Comparison of ENCODE assay signal across 26 cellular contexts in the genomic region with DNA sequence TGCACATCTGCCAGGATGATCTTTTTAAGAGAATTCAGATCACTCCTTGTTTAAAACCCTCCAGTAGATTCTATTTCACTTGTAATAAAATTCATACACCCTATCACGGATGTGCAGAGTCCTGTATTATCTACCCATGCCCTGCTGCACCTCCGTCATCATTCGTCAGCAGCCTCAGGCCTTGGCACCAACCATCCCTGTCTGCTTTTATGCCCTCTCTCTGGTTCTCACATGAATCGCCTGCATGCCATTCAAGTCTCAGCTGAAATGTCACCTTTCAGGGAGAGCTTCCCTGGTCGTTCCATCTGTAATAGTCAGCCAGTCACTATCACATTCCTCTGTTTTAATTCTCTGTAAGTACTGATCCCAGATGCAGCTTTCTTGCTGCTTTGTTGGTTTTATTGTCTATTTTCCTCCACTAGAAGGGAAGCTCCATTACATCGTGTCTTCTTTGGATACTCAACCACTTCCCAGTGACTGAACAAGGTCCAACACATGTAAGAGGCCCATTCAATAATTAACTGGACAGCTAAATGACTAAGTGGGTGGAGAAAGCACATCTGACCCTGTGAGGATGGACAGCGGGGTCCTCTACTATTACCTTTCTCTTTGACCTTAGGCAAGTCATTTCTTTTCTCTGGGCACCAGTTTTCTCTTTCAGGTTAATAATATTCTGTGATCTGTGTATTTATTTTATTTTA.
DNase-seq lines count a peak whose midpoint lies in the region; ATAC-seq and TF ChIP-seq lines count a peak whose summit lies in the region.
"Had no signal": no experiment of that assay in that cellular context is flagged by ENCODE, and none has a peak within 500 bp of the region (broad histone marks: within the 10 kb centered on the region; RNA-seq: fewer than 3 reads in every experiment).

No MANE protein-coding gene starts in this region.

- no peaks in the 10 kb centered on the region for H3K9me3 Mint-ChIP-seq in nephron progenitor cell
- H3K9me3 Mint-ChIP-seq: activated T-helper 2 cell treated with anti-CD3 and anti-CD28 coated beads, Interferon-gamma antibody, Interleukin-2, Interleukin-4, amounts not matched to agents 10 μg/mL and 5 μg/mL and 100 μg/mL, durations not matched to agents 14 hours and 24 hours and 36 hours; CD4-positive, CD25-positive, alpha-beta regulatory T cell; HFFc6; naive thymus-derived CD8-positive, alpha-beta T cell; stimulated activated naive CD8-positive, alpha-beta T cell treated with anti-CD3 and anti-CD28 coated beads, Interleukin-15, amount 100 ng/mL, for 72 hours; WTC11 had no signal

- no peak for ATAC-seq in GM21717 (IDR thresholded peaks at IDR 0.05; ENCODE audit: unreplicated experiment)

- H3K27ac ChIP-seq in epithelial cell of prostate = peak overlapping the region; percentile 36
- H3K27ac ChIP-seq: tibial artery had no signal

- H3K27ac Mint-ChIP-seq in nephron progenitor cell = no peak overlapping the region
- H3K27ac Mint-ChIP-seq: activated naive CD8-positive, alpha-beta T cell; activated T-helper 2 cell treated with anti-CD3 and anti-CD28 coated beads, Interferon-gamma antibody, Interleukin-2, Interleukin-4, amounts not matched to agents 10 μg/mL and 5 μg/mL and 100 μg/mL, durations not matched to agents 14 hours and 24 hours and 36 hours; HFFc6; stimulated activated naive CD8-positive, alpha-beta T cell treated with anti-CD3 and anti-CD28 coated beads, Interleukin-15, amount 100 ng/mL, for 72 hours; WTC11 had no signal

- peak; percentile 1 for DNase-seq in ELR (ENCODE audit: low read depth)
- peak; percentile 28 for DNase-seq in NCI-H524 treated with DMSO at 0.1 percent for 48 hours (lab: John Stamatoyannopoulos, UW)
- peak; percentile 20 for DNase-seq in epithelial cell of prostate (ENCODE audit: low read depth, low spot score)
- DNase-seq in nephron progenitor cell = no peak
- DNase-seq in NCI-H2227 treated with DMSO at 0.1 percent for 48 hours (lab: John Stamatoyannopoulos, UW) = no peak
- DNase-seq in COLO829 (ENCODE audit: low spot score) = no peak
- DNase-seq: activated CD4-positive, alpha-beta T cell treated with anti-CD3 and anti-CD28 coated beads, Interleukin-2, amount 50 U/mL, for 4 hours; activated CD8-positive, alpha-beta memory T cell treated with anti-CD3 and anti-CD28 coated beads, Interleukin-2, amount 50 U/mL, for 4 hours; aorta; CD4-positive, CD25-positive, alpha-beta regulatory T cell; central memory CD4-positive, alpha-beta T cell; dermis blood vessel endothelial cell; DMS 273 treated with DMSO at 0.1 percent for 48 hours; glutamatergic neuron; left colon; midbrain; naive thymus-derived CD8-positive, alpha-beta T cell; NCI-H2171 treated with DMSO at 0.1 percent for 48 hours; posterior cingulate gyrus; stimulated activated naive CD8-positive, alpha-beta T cell treated with anti-CD3 and anti-CD28 coated beads, Interleukin-15, amount 100 ng/mL, for 72 hours; tibial artery had no signal

- H3K27me3 Mint-ChIP-seq in nephron progenitor cell (ENCODE audit: low read depth, poor library complexity) = peaks cover 4% of the 10 kb centered on the region
- H3K27me3 Mint-ChIP-seq: activated naive CD8-positive, alpha-beta T cell; CD4-positive, CD25-positive, alpha-beta regulatory T cell had no signal

- peaks cover 32% of the 10 kb centered on the region for H3K4me1 Mint-ChIP-seq in nephron progenitor cell

- no peak for TF ChIP-seq CTCF in nephron progenitor cell (IDR thresholded peaks at IDR 0.05)

- H3K36me3 Mint-ChIP-seq in nephron progenitor cell (ENCODE audit: low read depth) = no peaks in the 10 kb centered on the region
- H3K36me3 Mint-ChIP-seq: activated naive CD8-positive, alpha-beta T cell; CD4-positive, CD25-positive, alpha-beta regulatory T cell; naive thymus-derived CD8-positive, alpha-beta T cell; WTC11 had no signal

- H3K4me3 Mint-ChIP-seq in nephron progenitor cell = peak overlapping the region; percentile 84

Comparison
In these comparisons a context has a peak if more than half of its experiments do, and no peak if none do; other contexts are left out.
1. DNase-seq: peak in ELR (single experiment), NCI-H524 treated with DMSO at 0.1 percent for 48 hours (single experiment) and epithelial cell of prostate (single experiment); none in nephron progenitor cell (single experiment), NCI-H2227 treated with DMSO at 0.1 percent for 48 hours (single experiment) and COLO829 (single experiment).